Comparison of ENCODE assay signal across 30 cellular contexts in genomic region chr2:18630941-18631340, GRCh38. TPM values are rescaled to one million over a fixed set of nuclear protein-coding genes. Genes with fewer than 3 reads are reported as not detected.
A peak's percentile ranks its signal among the peaks of the same experiment; 100 is the strongest.
DNase-seq lines count a peak whose midpoint lies in the region; ATAC-seq, FAIRE-seq and TF ChIP-seq lines count a peak whose summit lies in the region.
"Had no signal": no experiment of that assay in that cellular context is flagged by ENCODE, and none has a peak within 500 bp of the region (broad histone marks: within the 10 kb centered on the region; RNA-seq: fewer than 3 reads in every experiment).

No MANE protein-coding gene starts in this region.

- CTCF ChIA-PET in IMR-90 (lab: Yijun Ruan, JAX) = no interaction called here

- H3K9me3 ChIP-seq in IMR-90 (ENCODE audit: control insufficient read depth, insufficient read depth, low read length) = 0 out of 2 replicates have a peak, but pooled peaks cover 2% of the 10 kb centered on the region
- H3K9me3 ChIP-seq: lower lobe of right lung, ovary, tibial artery had no signal

- in situ Hi-C loops in IMR-90 (cut with MboI; ENCODE audit: low sequenced_read_pairs) = no loop called here

- DNase-seq in EH (ENCODE audit: low read depth) = peak; percentile 61
- DNase-seq in IMR-90 = no peak
- DNase-seq in choroid plexus epithelial cell (ENCODE audit: low read depth) = peak; percentile 35
- peak; percentile 72 for DNase-seq in myocyte (ENCODE audit: low read depth)
- no peak for DNase-seq in activated T-cell treated with anti-CD3 and anti-CD28 coated beads, Interleukin-2, amount 50 U/mL, for 1 hour
- no peak for DNase-seq in GM12891 (ENCODE audit: insufficient read length, low spot score)
- DNase-seq: ACHN; activated CD4-positive, alpha-beta memory T cell treated with anti-CD3 and anti-CD28 coated beads for 36 hours; activated CD8-positive, alpha-beta memory T cell treated with anti-CD3 and anti-CD28 coated beads, Interleukin-2, amount 50 U/mL, for 48 hours; COR-L47; DMS79; kidney; lower lobe of right lung; NCI-H1105 treated with DMSO at 0.1 percent for 48 hours; NCI-H2029; NCI-H69; ovary; retina; stimulated activated CD4-positive, alpha-beta T cell treated with anti-CD3 and anti-CD28 coated beads, Interleukin-2, amount 100 ng/mL, for 24 hours; tibial artery had no signal

- POLR2A ChIA-PET in IMR-90 (lab: Charles Lee; ENCODE audit: unreplicated experiment) = no interaction called here

- no peaks in the 10 kb centered on the region for H3K27me3 ChIP-seq in IMR-90 (ENCODE audit: control insufficient read depth, insufficient read depth, low read length)
- H3K27me3 ChIP-seq: BLaER1, ovary, tibial artery had no signal

- no peak for TF ChIP-seq RAD21 in IMR-90 (IDR thresholded peaks at IDR 0.05; ENCODE audit: low read length)

- H3K18ac ChIP-seq in IMR-90 (ENCODE audit: low read depth, low read length) = peak overlapping the region; percentile 69; the same call in 1 of the 2 replicates

- FAIRE-seq in GM12891 (lab: Jason Lieb, UNC) = no peak
- FAIRE-seq: kidney, TTC549 had no signal

- dilution Hi-C loops in IMR-90 (cut with HindIII; ENCODE audit: low sequenced_read_pairs, unreplicated experiment) = no loop called here

- no TSS peak for BruUV-seq in IMR-90 (replicated peaks; lab: Mats Ljungman, UMichigan)

- peaks cover 3% of the 10 kb centered on the region; the same call in 1 of the 2 replicates for H3K4me1 ChIP-seq in IMR-90 (ENCODE audit: control insufficient read depth, insufficient read depth, low read length)
- H3K4me1 ChIP-seq: BLaER1, lower lobe of right lung had no signal

- 0 out of 2 replicates have a peak, but pooled peaks cover 3% of the 10 kb centered on the region for H3K9me1 ChIP-seq in IMR-90 (ENCODE audit: insufficient read depth, low read length)

- ATAC-seq in IMR-90 (ENCODE audit: low read depth) (no peak), GM18870 (IDR thresholded peaks at IDR 0.05; ENCODE audit: unreplicated experiment) (no peak)
- ATAC-seq: activated CD4-positive, CD25-positive, alpha-beta regulatory T cell treated with anti-CD3 and anti-CD28 coated beads, Interleukin-2, amount 50 U/mL, for 24 hours; lower lobe of right lung had no signal

- no peak overlapping the region for H3K56ac ChIP-seq in IMR-90 (ENCODE audit: extremely low read depth, insufficient read depth, low read length)

- no peak overlapping the region for H3K4me3 ChIP-seq in IMR-90 (ENCODE audit: insufficient read depth, low read depth, low read length)
- no peak overlapping the region for H3K4me3 ChIP-seq in choroid plexus epithelial cell (ENCODE audit: low read depth, low read length)
- H3K4me3 ChIP-seq: BLaER1, lower lobe of right lung, ovary, smooth muscle cell, tibial artery had no signal

- no peak overlapping the region; the same call in 1 of the 2 replicates for H3K4me2 ChIP-seq in IMR-90 (ENCODE audit: low read depth, low read length)
- H3K4me2 ChIP-seq: BLaER1, smooth muscle cell had no signal

- H2BK20ac ChIP-seq in IMR-90 (ENCODE audit: low read depth, low read length) = peak overlapping the region; percentile 35; the same call in 1 of the 2 replicates

- peak overlapping the region; percentile 61; the same call in 1 of the 2 replicates for H3K14ac ChIP-seq in IMR-90 (replicated peaks; ENCODE audit: low read depth, low read length)

- no peak for TF ChIP-seq POLR2A in IMR-90 (IDR thresholded peaks at IDR 0.05; ENCODE audit: low read depth, low read length)
- TF ChIP-seq POLR2A in GM12891 (IDR thresholded peaks at IDR 0.05; ENCODE audit: low read depth, low read length) = no peak

- no peak overlapping the region for H2AK9ac ChIP-seq in IMR-90 (replicated peaks; ENCODE audit: low read depth, low read length, poor library complexity)

- peak overlapping the region; percentile 65 for H2BK120ac ChIP-seq in IMR-90 (ENCODE audit: low read depth, low read length)

- H3K4ac ChIP-seq in IMR-90 (ENCODE audit: low read depth, low read length) = peak overlapping the region; percentile 47; the same call in 1 of the 2 replicates

- H3K79me1 ChIP-seq in IMR-90 (ENCODE audit: low read depth in 1 of 2, low read length in 2 of 2) = no peaks in the 10 kb centered on the region

- no peak overlapping the region for H3K9ac ChIP-seq in IMR-90 (ENCODE audit: low read depth, low read length)
- H3K9ac ChIP-seq: BLaER1 had no signal

- H3K23ac ChIP-seq in IMR-90 (ENCODE audit: low read depth, low read length) = no peak overlapping the region

- H2AK5ac ChIP-seq in IMR-90 (ENCODE audit: low read depth, low read length) = no peak overlapping the region

- no peak overlapping the region for H4K5ac ChIP-seq in IMR-90 (ENCODE audit: low read depth, low read length)

- H4K91ac ChIP-seq in IMR-90 (ENCODE audit: insufficient read depth, low read depth, low read length) = no peak overlapping the region

- TF ChIP-seq CTCF in IMR-90 (conservative IDR thresholded peaks at IDR 0.05; ENCODE audit: low read depth, low read length) = no peak
- no peak for TF ChIP-seq CTCF in choroid plexus epithelial cell (conservative IDR thresholded peaks at IDR 0.05; ENCODE audit: low read depth, low read length)

- no peak overlapping the region for H4K8ac ChIP-seq in IMR-90 (ENCODE audit: low read depth in 2 of 2, low read length in 2 of 2)

- H2BK5ac ChIP-seq in IMR-90 (ENCODE audit: low read depth, low read length, poor library complexity, severe bottlenecking) = peak overlapping the region; percentile 70

- H3K27ac ChIP-seq in IMR-90 (ENCODE audit: insufficient read depth, low read length) = no peak overlapping the region
- H3K27ac ChIP-seq: BLaER1, lower lobe of right lung, ovary had no signal

- intact Hi-C loops in IMR-90 (cut with micrococcal nuclease) = no loop called here

- no peaks in the 10 kb centered on the region for H3K36me3 ChIP-seq in IMR-90 (ENCODE audit: control insufficient read depth, insufficient read depth, low read length)
- H3K36me3 ChIP-seq: BLaER1, lower lobe of right lung, ovary, tibial artery had no signal

- H2BK15ac ChIP-seq in IMR-90 (ENCODE audit: low read depth, low read length) = no peak overlapping the region

- no peaks in the 10 kb centered on the region for H4K20me1 ChIP-seq in IMR-90 (ENCODE audit: insufficient read depth, low read length)
- H4K20me1 ChIP-seq: BLaER1 had no signal

- H2AFZ ChIP-seq in IMR-90 (replicated peaks; ENCODE audit: low read length, poor library complexity) = no peak overlapping the region

TF ChIP-seq in IMR-90, 13 proteins besides CTCF, POLR2A, EP300 and RAD21 (continues in another document):
- TF ChIP-seq SMC3 (IDR thresholded peaks at IDR 0.05; ENCODE audit: low read depth, low read length) = no peak
- no peak for TF ChIP-seq NFE2L2 (IDR thresholded peaks at IDR 0.05; ENCODE audit: low read depth, low read length)
- TF ChIP-seq FOS (IDR thresholded peaks at IDR 0.05; ENCODE audit: low read depth, low read length) = no peak
- TF ChIP-seq MAZ (IDR thresholded peaks at IDR 0.05; ENCODE audit: borderline replicate concordance, low read depth, low read length) = no peak
- no peak for TF ChIP-seq MAFK (IDR thresholded peaks at IDR 0.05; ENCODE audit: low read depth, low read length)
- no peak for TF ChIP-seq CHD1 (IDR thresholded peaks at IDR 0.05; ENCODE audit: low read depth, low read length)
- no peak for TF ChIP-seq RFX5 (IDR thresholded peaks at IDR 0.05; ENCODE audit: low read depth, low read length)
- TF ChIP-seq, protein P1, sequence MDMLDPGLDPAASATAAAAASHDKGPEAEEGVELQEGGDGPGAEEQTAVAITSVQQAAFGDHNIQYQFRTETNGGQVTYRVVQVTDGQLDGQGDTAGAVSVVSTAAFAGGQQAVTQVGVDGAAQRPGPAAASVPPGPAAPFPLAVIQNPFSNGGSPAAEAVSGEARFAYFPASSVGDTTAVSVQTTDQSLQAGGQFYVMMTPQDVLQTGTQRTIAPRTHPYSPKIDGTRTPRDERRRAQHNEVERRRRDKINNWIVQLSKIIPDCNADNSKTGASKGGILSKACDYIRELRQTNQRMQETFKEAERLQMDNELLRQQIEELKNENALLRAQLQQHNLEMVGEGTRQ (IDR thresholded peaks at IDR 0.05; ENCODE audit: low read depth, low read length) = no peak
- no peak for TF ChIP-seq BHLHE40 (IDR thresholded peaks at IDR 0.05; ENCODE audit: low read depth, low read length)
- TF ChIP-seq RCOR1 (IDR thresholded peaks at IDR 0.05; ENCODE audit: insufficient replicate concordance, low read length) = no peak

TF ChIP-seq in GM12891, 5 proteins besides CTCF, POLR2A, EP300 and RAD21:
- TF ChIP-seq TAF1 (IDR thresholded peaks at IDR 0.05; ENCODE audit: low read depth, low read length) = no peak

RNA-seq across cellular contexts. Expression of gene NT5C1B, which starts 41.6 kb away (rescaled TPM):
- total RNA-seq in IMR-90 (2012; rRNA removed) (not detected in 2 replicates), myocyte (not detected in 2 replicates)
- polyA plus RNA-seq in IMR-90 (2012; rRNA removed) = not detected in 2 replicates
- polyA plus RNA-seq in IMR-90 (2012; cell fraction: cytosol; rRNA removed) = not detected in 2 replicates
- polyA plus RNA-seq in IMR-90 (2012; cell fraction: nucleus; rRNA removed; ENCODE audit: low replicate concordance) = not detected in 2 replicates
- 0.39 TPM for polyA plus RNA-seq in myocyte (2012)
- 0.09 TPM for polyA plus RNA-seq in GM12891 (2012; ENCODE audit: low read depth, missing spikeins)
- total RNA-seq: activated CD4-positive, alpha-beta memory T cell treated with anti-CD3 and anti-CD28 coated beads for 36 hours; activated T-helper 2 cell treated with anti-CD3 and anti-CD28 coated beads, Interferon-gamma antibody, Interleukin-2, Interleukin-4, amounts not matched to agents 10 μg/mL and 5 μg/mL and 100 μg/mL, durations not matched to agents 14 hours and 24 hours and 36 hours; cardiac septum; fibroblast of lung; kidney; lower lobe of right lung; mononuclear cell; ovary; RPMI7951; smooth muscle cell had no signal
- polyA plus RNA-seq: fibroblast of lung, ovary, smooth muscle cell had no signal

Comparison
In these comparisons a context has a peak if more than half of its experiments do, and no peak if none do; other contexts are left out.
1. DNase-seq: peak in EH (single experiment), choroid plexus epithelial cell (single experiment) and myocyte (single experiment); none in IMR-90 (single experiment), activated T-cell treated with anti-CD3 and anti-CD28 coated beads, Interleukin-2, amount 50 U/mL, for 1 hour (single experiment) and GM12891 (single experiment).